Comparison of ENCODE assay signal across 27 cellular contexts in genomic region chr7:22683379-22683778, GRCh38. TPM values are rescaled to one million over a fixed set of nuclear protein-coding genes. Genes with fewer than 3 reads are reported as not detected.
"Had no signal": no experiment of that assay in that cellular context is flagged by ENCODE, and none has a peak within 500 bp of the region (broad histone marks: within the 10 kb centered on the region; RNA-seq: fewer than 3 reads in every experiment).

No MANE protein-coding gene starts in this region.

- H3K27me3 Mint-ChIP-seq: activated naive CD4-positive, alpha-beta T cell treated with anti-CD3 and anti-CD28 coated beads, Interleukin-2, amount 50 U/mL, for 24 hours had no signal

- H3K36me3 Mint-ChIP-seq: activated naive CD4-positive, alpha-beta T cell treated with anti-CD3 and anti-CD28 coated beads, Interleukin-2, amount 50 U/mL, for 24 hours; brain; T-cell had no signal

- H3K27ac ChIP-seq: VCaP had no signal

- H3K4me3 Mint-ChIP-seq: activated CD4-positive, alpha-beta memory T cell treated with anti-CD3 and anti-CD28 coated beads, Interleukin-2, amount 10 ng/mL, durations not matched to agents 7 days and 5 days; activated CD4-positive, alpha-beta T cell treated with anti-CD3 and anti-CD28 coated beads for 36 hours; activated naive CD4-positive, alpha-beta T cell treated with anti-CD3 and anti-CD28 coated beads, Interleukin-2, amount 50 U/mL, for 24 hours; activated T-cell treated with anti-CD3 and anti-CD28 coated beads, Interleukin-2, amount 50 U/mL, for 72 hours; brain; central memory CD8-positive, alpha-beta T cell; T-cell had no signal

- ATAC-seq: activated CD4-positive, alpha-beta T cell treated with anti-CD3 and anti-CD28 coated beads for 36 hours; activated T-cell treated with anti-CD3 and anti-CD28 coated beads, Interleukin-2, amount 50 U/mL, for 72 hours; T-cell had no signal

- H3K27ac Mint-ChIP-seq: activated CD4-positive, alpha-beta memory T cell treated with anti-CD3 and anti-CD28 coated beads, Interleukin-2, amount 10 ng/mL, durations not matched to agents 7 days and 5 days; activated CD4-positive, alpha-beta T cell treated with anti-CD3 and anti-CD28 coated beads for 36 hours; activated naive CD4-positive, alpha-beta T cell treated with anti-CD3 and anti-CD28 coated beads, Interleukin-2, amount 50 U/mL, for 24 hours; activated T-cell treated with anti-CD3 and anti-CD28 coated beads, Interleukin-2, amount 50 U/mL, for 72 hours; activated T-helper 2 cell treated with anti-CD3 and anti-CD28 coated beads, Interferon-gamma antibody, Interleukin-2, Interleukin-4, amounts not matched to agents 10 μg/mL and 5 μg/mL and 100 μg/mL, durations not matched to agents 14 hours and 24 hours and 36 hours; brain; T-cell had no signal

- H3K4me1 Mint-ChIP-seq: central memory CD8-positive, alpha-beta T cell had no signal

- H3K9me3 Mint-ChIP-seq: activated naive CD4-positive, alpha-beta T cell treated with anti-CD3 and anti-CD28 coated beads, Interleukin-2, amount 50 U/mL, for 24 hours; central memory CD8-positive, alpha-beta T cell; T-cell had no signal

- DNase-seq: activated CD4-positive, alpha-beta memory T cell treated with anti-CD3 and anti-CD28 coated beads, Interleukin-2, amount 10 ng/mL, durations not matched to agents 7 days and 5 days; activated CD4-positive, alpha-beta T cell treated with anti-CD3 and anti-CD28 coated beads for 36 hours; activated CD4-positive, alpha-beta T cell treated with anti-CD3 and anti-CD28 coated beads, Interleukin-2, amount 50 U/mL, for 1 hour; activated gamma-delta T cell treated with Interleukin-2 at 50 U/mL for 16 hours; activated T-cell treated with anti-CD3 and anti-CD28 coated beads for 4 hours; activated T-cell treated with anti-CD3 and anti-CD28 coated beads, Interleukin-2, amount 50 U/mL, for 72 hours; amygdala; Karpas-422; MM.1S; NCI-H1105 treated with DMSO at 0.1 percent for 48 hours; NCI-H1436 treated with DMSO at 0.1 percent for 48 hours; NCI-H187; NCI-H2081; NCI-H2171; NCI-H2227 treated with DMSO at 0.1 percent for 48 hours; NCI-H526; NCI-H774; SIG-M5; T-cell; T-helper 2 cell; T1000 had no signal

RNA-seq across cellular contexts. Expression of gene IL6, which starts 43.6 kb away (rescaled TPM):
- total RNA-seq: activated T-helper 2 cell treated with anti-CD3 and anti-CD28 coated beads, Interferon-gamma antibody, Interleukin-2, Interleukin-4, amounts not matched to agents 10 μg/mL and 5 μg/mL and 100 μg/mL, durations not matched to agents 14 hours and 24 hours and 36 hours; OCI-LY7 had no signal
